In genomic region chr4:97453186-97453585, GRCh38 we compare ENCODE assay signal across 8 cellular contexts.
"Had no signal": no experiment of that assay in that cellular context is flagged by ENCODE, and none has a peak within 500 bp of the region (broad histone marks: within the 10 kb centered on the region; RNA-seq: fewer than 3 reads in every experiment).

No MANE protein-coding gene starts in this region.

- DNase-seq: GM23248, GOT3, H7, HFFc6, IMR-90 had no signal

- H3K9me3 ChIP-seq: HAP-1 had no signal

- H3K36me3 ChIP-seq: HAP-1 had no signal

- H3K4me3 ChIP-seq: GM23248, HAP-1, K562 had no signal

- H3K4me1 ChIP-seq: HAP-1 had no signal

- H3K27ac Mint-ChIP-seq: HFFc6 had no signal

- H2AFZ ChIP-seq: GM23248 had no signal

- H3K4me3 Mint-ChIP-seq: HFFc6 had no signal

- H3K9ac ChIP-seq: GM23248 had no signal

- H3K27ac ChIP-seq: GM23248 had no signal

- ATAC-seq: HCT116, K562 had no signal
